Comparison of ENCODE assay signal across 1 cellular context in the genomic region with DNA sequence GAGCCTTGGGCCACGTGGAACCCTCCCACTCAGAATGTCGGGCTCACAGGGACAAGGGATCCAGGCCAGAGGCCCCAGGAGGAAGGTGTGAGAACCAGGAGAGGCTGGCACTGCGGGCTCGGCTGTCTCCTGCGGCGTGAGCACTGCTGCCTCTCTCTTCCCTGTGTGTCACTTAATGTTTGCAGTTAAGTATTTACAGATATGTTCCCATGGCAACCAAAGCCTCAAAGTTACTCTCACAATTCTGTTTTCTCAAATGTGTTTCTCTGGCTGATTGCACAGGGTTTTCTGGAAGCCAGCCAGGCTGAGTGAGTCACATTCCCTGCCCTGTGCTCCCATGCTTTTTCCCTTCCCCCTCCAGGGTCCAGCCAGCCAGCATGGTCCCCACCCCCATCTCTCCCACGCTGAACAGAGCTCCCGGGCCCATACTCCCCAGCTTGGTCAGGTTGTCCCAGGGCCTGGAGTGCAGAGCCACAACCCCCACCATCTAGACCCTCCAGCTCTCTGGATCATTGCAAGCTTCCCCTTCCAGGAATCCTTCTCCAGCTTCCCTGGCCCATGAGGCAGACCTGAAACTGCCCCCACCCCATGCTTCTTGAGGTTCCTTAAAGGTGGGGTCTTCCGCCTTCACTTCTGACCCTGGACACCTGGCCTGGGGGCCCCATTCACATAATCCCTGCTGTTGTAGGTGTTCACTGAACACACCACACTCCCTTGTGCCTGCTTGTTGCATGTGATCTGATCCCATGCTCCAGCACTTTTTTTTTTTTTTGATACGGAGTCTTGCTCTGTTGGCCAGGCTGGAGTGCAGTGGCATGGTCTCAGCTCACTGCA.
A peak's percentile ranks its signal among the peaks of the same experiment; 100 is the strongest.
TF ChIP-seq lines count a peak whose summit lies in the region.

No MANE protein-coding gene starts in this region.

TF ChIP-seq in HepG2, 621 proteins besides CTCF, POLR2A, EP300 and RAD21 (continued from another document and continues in another):
- TF ChIP-seq, protein P1, sequence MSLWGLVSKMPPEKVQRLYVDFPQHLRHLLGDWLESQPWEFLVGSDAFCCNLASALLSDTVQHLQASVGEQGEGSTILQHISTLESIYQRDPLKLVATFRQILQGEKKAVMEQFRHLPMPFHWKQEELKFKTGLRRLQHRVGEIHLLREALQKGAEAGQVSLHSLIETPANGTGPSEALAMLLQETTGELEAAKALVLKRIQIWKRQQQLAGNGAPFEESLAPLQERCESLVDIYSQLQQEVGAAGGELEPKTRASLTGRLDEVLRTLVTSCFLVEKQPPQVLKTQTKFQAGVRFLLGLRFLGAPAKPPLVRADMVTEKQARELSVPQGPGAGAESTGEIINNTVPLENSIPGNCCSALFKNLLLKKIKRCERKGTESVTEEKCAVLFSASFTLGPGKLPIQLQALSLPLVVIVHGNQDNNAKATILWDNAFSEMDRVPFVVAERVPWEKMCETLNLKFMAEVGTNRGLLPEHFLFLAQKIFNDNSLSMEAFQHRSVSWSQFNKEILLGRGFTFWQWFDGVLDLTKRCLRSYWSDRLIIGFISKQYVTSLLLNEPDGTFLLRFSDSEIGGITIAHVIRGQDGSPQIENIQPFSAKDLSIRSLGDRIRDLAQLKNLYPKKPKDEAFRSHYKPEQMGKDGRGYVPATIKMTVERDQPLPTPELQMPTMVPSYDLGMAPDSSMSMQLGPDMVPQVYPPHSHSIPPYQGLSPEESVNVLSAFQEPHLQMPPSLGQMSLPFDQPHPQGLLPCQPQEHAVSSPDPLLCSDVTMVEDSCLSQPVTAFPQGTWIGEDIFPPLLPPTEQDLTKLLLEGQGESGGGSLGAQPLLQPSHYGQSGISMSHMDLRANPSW (CRISPR knock-in tag; IDR thresholded peaks at IDR 0.05; ENCODE audit: borderline replicate concordance): no peak
- TF ChIP-seq, protein P2, sequence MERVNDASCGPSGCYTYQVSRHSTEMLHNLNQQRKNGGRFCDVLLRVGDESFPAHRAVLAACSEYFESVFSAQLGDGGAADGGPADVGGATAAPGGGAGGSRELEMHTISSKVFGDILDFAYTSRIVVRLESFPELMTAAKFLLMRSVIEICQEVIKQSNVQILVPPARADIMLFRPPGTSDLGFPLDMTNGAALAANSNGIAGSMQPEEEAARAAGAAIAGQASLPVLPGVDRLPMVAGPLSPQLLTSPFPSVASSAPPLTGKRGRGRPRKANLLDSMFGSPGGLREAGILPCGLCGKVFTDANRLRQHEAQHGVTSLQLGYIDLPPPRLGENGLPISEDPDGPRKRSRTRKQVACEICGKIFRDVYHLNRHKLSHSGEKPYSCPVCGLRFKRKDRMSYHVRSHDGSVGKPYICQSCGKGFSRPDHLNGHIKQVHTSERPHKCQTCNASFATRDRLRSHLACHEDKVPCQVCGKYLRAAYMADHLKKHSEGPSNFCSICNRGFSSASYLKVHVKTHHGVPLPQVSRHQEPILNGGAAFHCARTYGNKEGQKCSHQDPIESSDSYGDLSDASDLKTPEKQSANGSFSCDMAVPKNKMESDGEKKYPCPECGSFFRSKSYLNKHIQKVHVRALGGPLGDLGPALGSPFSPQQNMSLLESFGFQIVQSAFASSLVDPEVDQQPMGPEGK (CRISPR knock-in tag; IDR thresholded peaks at IDR 0.05): 0 out of 2 replicates have a peak, but pooled peaks have one; percentile 22
- TF ChIP-seq ELF3 (CRISPR knock-in tag; IDR thresholded peaks at IDR 0.05): peak; percentile 61
- TF ChIP-seq HES4 (CRISPR knock-in tag; IDR thresholded peaks at IDR 0.05; ENCODE audit: borderline replicate concordance): no peak
- TF ChIP-seq SP1 (IDR thresholded peaks at IDR 0.05): no peak
- TF ChIP-seq SP1 (CRISPR knock-in tag; IDR thresholded peaks at IDR 0.05): no peak
- peak; percentile 80 for TF ChIP-seq CEBPB (IDR thresholded peaks at IDR 0.05; ENCODE audit: borderline replicate concordance, low read depth, low read length)
- TF ChIP-seq, protein P3, sequence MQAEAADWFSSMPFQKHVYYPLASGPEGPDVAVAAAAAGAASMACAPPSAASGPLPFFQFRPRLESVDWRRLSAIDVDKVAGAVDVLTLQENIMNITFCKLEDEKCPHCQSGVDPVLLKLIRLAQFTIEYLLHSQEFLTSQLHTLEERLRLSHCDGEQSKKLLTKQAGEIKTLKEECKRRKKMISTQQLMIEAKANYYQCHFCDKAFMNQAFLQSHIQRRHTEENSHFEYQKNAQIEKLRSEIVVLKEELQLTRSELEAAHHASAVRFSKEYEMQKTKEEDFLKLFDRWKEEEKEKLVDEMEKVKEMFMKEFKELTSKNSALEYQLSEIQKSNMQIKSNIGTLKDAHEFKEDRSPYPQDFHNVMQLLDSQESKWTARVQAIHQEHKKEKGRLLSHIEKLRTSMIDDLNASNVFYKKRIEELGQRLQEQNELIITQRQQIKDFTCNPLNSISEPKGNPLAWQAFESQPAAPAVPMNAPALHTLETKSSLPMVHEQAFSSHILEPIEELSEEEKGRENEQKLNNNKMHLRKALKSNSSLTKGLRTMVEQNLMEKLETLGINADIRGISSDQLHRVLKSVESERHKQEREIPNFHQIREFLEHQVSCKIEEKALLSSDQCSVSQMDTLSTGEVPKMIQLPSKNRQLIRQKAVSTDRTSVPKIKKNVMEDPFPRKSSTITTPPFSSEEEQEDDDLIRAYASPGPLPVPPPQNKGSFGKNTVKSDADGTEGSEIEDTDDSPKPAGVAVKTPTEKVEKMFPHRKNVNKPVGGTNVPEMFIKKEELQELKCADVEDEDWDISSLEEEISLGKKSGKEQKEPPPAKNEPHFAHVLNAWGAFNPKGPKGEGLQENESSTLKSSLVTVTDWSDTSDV (CRISPR knock-in tag; IDR thresholded peaks at IDR 0.05): no peak
- TF ChIP-seq AGO1 (IDR thresholded peaks at IDR 0.05; ENCODE audit: low read depth, low read length, poor library complexity, severe bottlenecking): no peak
- TF ChIP-seq PRMT3 (CRISPR knock-in tag; IDR thresholded peaks at IDR 0.05; ENCODE audit: borderline replicate concordance, low read depth): no peak
- no peak for TF ChIP-seq ATF1 (CRISPR knock-in tag; IDR thresholded peaks at IDR 0.05)
- no peak for TF ChIP-seq ZNF674 (CRISPR knock-in tag; IDR thresholded peaks at IDR 0.05; ENCODE audit: low read depth)
- no peak for TF ChIP-seq AGO2 (optimal IDR thresholded peaks at IDR 0.05; ENCODE audit: low read depth, low read length)
- TF ChIP-seq, protein P4, sequence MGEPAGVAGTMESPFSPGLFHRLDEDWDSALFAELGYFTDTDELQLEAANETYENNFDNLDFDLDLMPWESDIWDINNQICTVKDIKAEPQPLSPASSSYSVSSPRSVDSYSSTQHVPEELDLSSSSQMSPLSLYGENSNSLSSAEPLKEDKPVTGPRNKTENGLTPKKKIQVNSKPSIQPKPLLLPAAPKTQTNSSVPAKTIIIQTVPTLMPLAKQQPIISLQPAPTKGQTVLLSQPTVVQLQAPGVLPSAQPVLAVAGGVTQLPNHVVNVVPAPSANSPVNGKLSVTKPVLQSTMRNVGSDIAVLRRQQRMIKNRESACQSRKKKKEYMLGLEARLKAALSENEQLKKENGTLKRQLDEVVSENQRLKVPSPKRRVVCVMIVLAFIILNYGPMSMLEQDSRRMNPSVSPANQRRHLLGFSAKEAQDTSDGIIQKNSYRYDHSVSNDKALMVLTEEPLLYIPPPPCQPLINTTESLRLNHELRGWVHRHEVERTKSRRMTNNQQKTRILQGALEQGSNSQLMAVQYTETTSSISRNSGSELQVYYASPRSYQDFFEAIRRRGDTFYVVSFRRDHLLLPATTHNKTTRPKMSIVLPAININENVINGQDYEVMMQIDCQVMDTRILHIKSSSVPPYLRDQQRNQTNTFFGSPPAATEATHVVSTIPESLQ (CRISPR knock-in tag; conservative IDR thresholded peaks at IDR 0.05): no peak
- TF ChIP-seq NCOA1 (CRISPR knock-in tag; IDR thresholded peaks at IDR 0.05): no peak
- 0 out of 2 replicates have a peak, but pooled peaks have one; percentile 20 for TF ChIP-seq MED1 (CRISPR knock-in tag; IDR thresholded peaks at IDR 0.05)
- TF ChIP-seq, protein P5, sequence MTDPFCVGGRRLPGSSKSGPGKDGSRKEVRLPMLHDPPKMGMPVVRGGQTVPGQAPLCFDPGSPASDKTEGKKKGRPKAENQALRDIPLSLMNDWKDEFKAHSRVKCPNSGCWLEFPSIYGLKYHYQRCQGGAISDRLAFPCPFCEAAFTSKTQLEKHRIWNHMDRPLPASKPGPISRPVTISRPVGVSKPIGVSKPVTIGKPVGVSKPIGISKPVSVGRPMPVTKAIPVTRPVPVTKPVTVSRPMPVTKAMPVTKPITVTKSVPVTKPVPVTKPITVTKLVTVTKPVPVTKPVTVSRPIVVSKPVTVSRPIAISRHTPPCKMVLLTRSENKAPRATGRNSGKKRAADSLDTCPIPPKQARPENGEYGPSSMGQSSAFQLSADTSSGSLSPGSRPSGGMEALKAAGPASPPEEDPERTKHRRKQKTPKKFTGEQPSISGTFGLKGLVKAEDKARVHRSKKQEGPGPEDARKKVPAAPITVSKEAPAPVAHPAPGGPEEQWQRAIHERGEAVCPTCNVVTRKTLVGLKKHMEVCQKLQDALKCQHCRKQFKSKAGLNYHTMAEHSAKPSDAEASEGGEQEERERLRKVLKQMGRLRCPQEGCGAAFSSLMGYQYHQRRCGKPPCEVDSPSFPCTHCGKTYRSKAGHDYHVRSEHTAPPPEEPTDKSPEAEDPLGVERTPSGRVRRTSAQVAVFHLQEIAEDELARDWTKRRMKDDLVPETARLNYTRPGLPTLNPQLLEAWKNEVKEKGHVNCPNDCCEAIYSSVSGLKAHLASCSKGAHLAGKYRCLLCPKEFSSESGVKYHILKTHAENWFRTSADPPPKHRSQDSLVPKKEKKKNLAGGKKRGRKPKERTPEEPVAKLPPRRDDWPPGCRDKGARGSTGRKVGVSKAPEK (CRISPR knock-in tag; IDR thresholded peaks at IDR 0.05; ENCODE audit: borderline replicate concordance): no peak
- TF ChIP-seq NCOA5 (CRISPR knock-in tag; IDR thresholded peaks at IDR 0.05): no peak
- peak; percentile 40; the same call in 1 of the 2 replicates for TF ChIP-seq ZNF788 (CRISPR knock-in tag; IDR thresholded peaks at IDR 0.05; ENCODE audit: borderline replicate concordance)
- TF ChIP-seq ZNF3 (CRISPR knock-in tag; IDR thresholded peaks at IDR 0.05): no peak
- TF ChIP-seq, protein P6, sequence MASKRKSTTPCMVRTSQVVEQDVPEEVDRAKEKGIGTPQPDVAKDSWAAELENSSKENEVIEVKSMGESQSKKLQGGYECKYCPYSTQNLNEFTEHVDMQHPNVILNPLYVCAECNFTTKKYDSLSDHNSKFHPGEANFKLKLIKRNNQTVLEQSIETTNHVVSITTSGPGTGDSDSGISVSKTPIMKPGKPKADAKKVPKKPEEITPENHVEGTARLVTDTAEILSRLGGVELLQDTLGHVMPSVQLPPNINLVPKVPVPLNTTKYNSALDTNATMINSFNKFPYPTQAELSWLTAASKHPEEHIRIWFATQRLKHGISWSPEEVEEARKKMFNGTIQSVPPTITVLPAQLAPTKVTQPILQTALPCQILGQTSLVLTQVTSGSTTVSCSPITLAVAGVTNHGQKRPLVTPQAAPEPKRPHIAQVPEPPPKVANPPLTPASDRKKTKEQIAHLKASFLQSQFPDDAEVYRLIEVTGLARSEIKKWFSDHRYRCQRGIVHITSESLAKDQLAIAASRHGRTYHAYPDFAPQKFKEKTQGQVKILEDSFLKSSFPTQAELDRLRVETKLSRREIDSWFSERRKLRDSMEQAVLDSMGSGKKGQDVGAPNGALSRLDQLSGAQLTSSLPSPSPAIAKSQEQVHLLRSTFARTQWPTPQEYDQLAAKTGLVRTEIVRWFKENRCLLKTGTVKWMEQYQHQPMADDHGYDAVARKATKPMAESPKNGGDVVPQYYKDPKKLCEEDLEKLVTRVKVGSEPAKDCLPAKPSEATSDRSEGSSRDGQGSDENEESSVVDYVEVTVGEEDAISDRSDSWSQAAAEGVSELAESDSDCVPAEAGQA (IDR thresholded peaks at IDR 0.05; ENCODE audit: low read depth): no peak
- TF ChIP-seq, protein P6 (CRISPR knock-in tag; IDR thresholded peaks at IDR 0.05; ENCODE audit: borderline replicate concordance): no peak
- no peak for TF ChIP-seq TMF1 (CRISPR knock-in tag; IDR thresholded peaks at IDR 0.05; ENCODE audit: low read depth)
- TF ChIP-seq TEAD3 (CRISPR knock-in tag; optimal IDR thresholded peaks at IDR 0.05; ENCODE audit: borderline replicate concordance): peak; percentile 70
- TF ChIP-seq ZNF20 (CRISPR knock-in tag; IDR thresholded peaks at IDR 0.05): no peak
- no peak for TF ChIP-seq ZNF235 (CRISPR knock-in tag; IDR thresholded peaks at IDR 0.05; ENCODE audit: borderline replicate concordance)
